Comparison of ENCODE assay signal across 8 cellular contexts in the genomic region with DNA sequence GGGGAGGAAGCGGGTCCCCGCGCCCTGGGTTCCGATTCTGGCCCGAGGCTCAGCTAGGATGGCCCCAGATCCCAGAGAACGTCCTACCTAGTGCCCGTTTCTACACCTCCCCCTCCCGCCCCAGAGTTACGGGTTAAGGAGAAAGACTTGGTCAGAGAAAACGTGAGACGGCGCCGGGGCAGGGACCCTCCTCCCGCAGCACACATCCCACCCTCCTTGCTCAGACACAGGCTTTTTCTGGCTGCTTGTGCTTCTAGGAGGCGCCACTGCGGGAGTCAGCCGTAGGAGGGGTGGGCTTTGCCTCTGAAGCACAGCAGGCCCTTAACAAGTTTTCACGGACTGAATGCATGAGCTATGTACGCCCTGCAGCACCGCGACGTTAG.
DNase-seq lines count a peak whose midpoint lies in the region; ATAC-seq, FAIRE-seq and TF ChIP-seq lines count a peak whose summit lies in the region.

No MANE protein-coding gene starts in this region.

- FAIRE-seq in A549 (lab: Jason Lieb, UNC) = no peak
- FAIRE-seq in keratinocyte (lab: Jason Lieb, UNC) = no peak
- FAIRE-seq in D721Med (lab: Jason Lieb, UNC) = no peak

- no peak overlapping the region for H4K8ac ChIP-seq in H9 (replicated peaks; ENCODE audit: insufficient read length, low read depth, low read length)

- peak overlapping the region; percentile 48 for H3K18ac ChIP-seq in H9 (ENCODE audit: insufficient read length, low read depth, low read length)

- H3K4me1 Mint-ChIP-seq in H9 = peaks cover 6 to 8% of the 10 kb centered on the region in 2 experiments
- peaks cover 19% of the 10 kb centered on the region for H3K4me1 Mint-ChIP-seq in activated naive CD8-positive, alpha-beta T cell (ENCODE audit: low read depth)

- H3K9ac ChIP-seq in H9 (ENCODE audit: extremely low read depth, insufficient read length, low read length) = no peak overlapping the region
- peak overlapping the region; percentile 44 for H3K9ac ChIP-seq in keratinocyte (ENCODE audit: control insufficient read depth, extremely low read depth, insufficient read depth, low read length)

- dilution Hi-C loops in keratinocyte (cut with MboI; ENCODE audit: extremely low pct_ligation_motif_present, low sequenced_read_pairs) = no loop called here

- CTCF ChIA-PET in A549 (lab: Yijun Ruan, JAX) = interaction anchor here (0.5 to 9.0 kb wide), 49 partner anchors 9 to 841 kb away, joined by 3 to 202 read pairs (median 5); no protein-coding TSS in a partner anchor

- intact Hi-C loops in tibial artery (cut with DNase I; ENCODE audit: low total_unique reads) = loop anchor here (10.0 kb wide), 1 partner anchor 421 kb away; no protein-coding TSS in a partner anchor

- H2AFZ ChIP-seq in H9 (ENCODE audit: low read length) (no peak overlapping the region), keratinocyte (ENCODE audit: control insufficient read depth, low read length) (peak overlapping the region; percentile 83)

- peaks cover 0 to 4% (median 3%) of the 10 kb centered on the region in 3 experiments; a peak in 1 of 7 replicates for H3K36me3 Mint-ChIP-seq in H9 (ENCODE audit: insufficient read depth in 1 of 3, low read depth in 3 of 3)
- H3K36me3 Mint-ChIP-seq in activated naive CD8-positive, alpha-beta T cell = no peaks in the 10 kb centered on the region

- no peak for TF ChIP-seq EP300 in A549 (IDR thresholded peaks at IDR 0.05)

- no peak overlapping the region for H2BK5ac ChIP-seq in H9 (ENCODE audit: insufficient read length, low read length)

- no peak overlapping the region for H3K4ac ChIP-seq in H9 (ENCODE audit: low read depth, low read length)

- H3K36me3 ChIP-seq in keratinocyte (ENCODE audit: control insufficient read depth in 2 of 2, extremely low read depth in 1 of 2, insufficient read depth in 2 of 2, low read length in 2 of 2) = no peaks in the 10 kb centered on the region
- H3K36me3 ChIP-seq in tibial artery = no peaks in the 10 kb centered on the region

- no peaks in the 10 kb centered on the region for H3K79me2 ChIP-seq in H9 (ENCODE audit: insufficient read depth, low read length)
- H3K79me2 ChIP-seq in keratinocyte (ENCODE audit: control insufficient read depth, insufficient read depth, low read length) = no peaks in the 10 kb centered on the region

- H2BK20ac ChIP-seq in H9 (ENCODE audit: low read depth, low read length, poor library complexity, severe bottlenecking) = no peak overlapping the region

- peaks cover 9% of the 10 kb centered on the region; the same call in 1 of the 2 replicates for H3K27me3 ChIP-seq in H9 (ENCODE audit: insufficient read depth, low read length)
- peaks cover 43% of the 10 kb centered on the region for H3K27me3 ChIP-seq in keratinocyte (ENCODE audit: control insufficient read depth, extremely low read depth, insufficient read depth, low read length)
- H3K27me3 ChIP-seq in tibial artery = peaks cover 4 to 58% of the 10 kb centered on the region in 2 donors

- ATAC-seq in A549 = peak; percentile 62 to 70

- H2AK5ac ChIP-seq in H9 (ENCODE audit: insufficient read length, low read length) = no peak overlapping the region

- 38% methylated on average over 22 of the region's 22 CpGs for WGBS in A549 (ENCODE audit: missing lambda C conversion rate)
- no CpG with 5 or more reads among the region's 22 CpGs for WGBS in H9 (ENCODE audit: extremely low coverage, insufficient read length, low lambda C conversion rate)

- H4K20me1 ChIP-seq in H9 (ENCODE audit: control insufficient read depth, insufficient read depth, insufficient read length) (no peaks in the 10 kb centered on the region), keratinocyte (ENCODE audit: control insufficient read depth, extremely low read depth, insufficient read depth, low read length) (no peaks in the 10 kb centered on the region)

- H3K4me3 Mint-ChIP-seq in H9 = peak overlapping the region; percentile 69 to 82
- H3K4me3 Mint-ChIP-seq in activated naive CD8-positive, alpha-beta T cell = peak overlapping the region; percentile 75

- no peak overlapping the region for H2BK120ac ChIP-seq in H9 (ENCODE audit: low read depth, low read length, poor library complexity, severe bottlenecking)

- no peak overlapping the region for H3K14ac ChIP-seq in H9 (ENCODE audit: insufficient read depth, low read length)

- H3K4me2 ChIP-seq in A549 (peak overlapping the region; percentile 97), H9 (ENCODE audit: insufficient read depth, insufficient read length, low read length) (peak overlapping the region; percentile 88), keratinocyte (ENCODE audit: control insufficient read depth, extremely low read depth, insufficient read depth, low read depth, low read length) (peak overlapping the region; percentile 89)

- no peak overlapping the region for H3K23ac ChIP-seq in H9 (ENCODE audit: insufficient read length, low read depth, low read length)

- H3K9me3 ChIP-seq in A549 = peaks cover 14% of the 10 kb centered on the region
- H3K9me3 ChIP-seq in H9 (ENCODE audit: control insufficient read depth, low read depth, low read length) = no peaks in the 10 kb centered on the region
- H3K9me3 ChIP-seq in keratinocyte (ENCODE audit: control insufficient read depth, low read depth, low read length) = no peaks in the 10 kb centered on the region
- no peaks in the 10 kb centered on the region for H3K9me3 ChIP-seq in tibial artery

- H3K9me3 Mint-ChIP-seq in H9 = peaks cover 12 to 18% of the 10 kb centered on the region in 2 experiments; a peak in 4 of 5 replicates
- peaks cover 8% of the 10 kb centered on the region for H3K9me3 Mint-ChIP-seq in activated naive CD8-positive, alpha-beta T cell (ENCODE audit: low read depth)

- no peak overlapping the region for H2BK15ac ChIP-seq in H9 (ENCODE audit: low read depth, low read length)

- no peak for TF ChIP-seq RAD21 in A549 (conservative IDR thresholded peaks at IDR 0.05 in 1 of 2, IDR thresholded peaks at IDR 0.05 in 1 of 2)

- H3K23me2 ChIP-seq in H9 (ENCODE audit: insufficient read length, low read depth, low read length, poor library complexity, severe bottlenecking) = peaks cover 11% of the 10 kb centered on the region

- no peak overlapping the region for H4K91ac ChIP-seq in H9 (ENCODE audit: insufficient read length, low read depth, low read length)

- H2BK12ac ChIP-seq in H9 (ENCODE audit: insufficient read length, low read depth, low read length) = no peak overlapping the region

- no peak overlapping the region for H4K5ac ChIP-seq in H9 (ENCODE audit: insufficient read length, low read depth, low read length)

- H3K27ac ChIP-seq in A549 (peak overlapping the region; percentile 76 to 87; a peak in 5 of 6 replicates), H9 (ENCODE audit: insufficient read length, low read depth, low read length) (no peak overlapping the region), keratinocyte (ENCODE audit: control insufficient read depth, insufficient read depth, low read length) (no peak overlapping the region), tibial artery (no peak overlapping the region), caudate nucleus (ENCODE audit: low read depth, low read length) (no peak overlapping the region)

- TF ChIP-seq CTCF in A549 (IDR thresholded peaks at IDR 0.05) (no peak), H9 (conservative IDR thresholded peaks at IDR 0.05) (no peak), keratinocyte (optimal IDR thresholded peaks at IDR 0.05 in 1 of 3, IDR thresholded peaks at IDR 0.05 in 1 of 3, conservative IDR thresholded peaks at IDR 0.05 in 1 of 3; ENCODE audit: extremely low read depth in 1 of 3, insufficient read depth in 2 of 3, low read length in 3 of 3) (no peak), tibial artery (IDR thresholded peaks at IDR 0.05) (no peak), D721Med (IDR thresholded peaks at IDR 0.05; ENCODE audit: insufficient read depth, missing control alignments) (no peak)

- no peak overlapping the region for H3K56ac ChIP-seq in H9 (ENCODE audit: insufficient read length, low read depth, low read length)

- peak overlapping the region; percentile 57 for H3K4me3 ChIP-seq in A549
- peak overlapping the region; percentile 42 to 70 (median 64) for H3K4me3 ChIP-seq in keratinocyte (ENCODE audit: control insufficient read depth in 2 of 3, extremely low read depth in 1 of 3, insufficient read depth in 2 of 3, low read depth in 1 of 3, low read length in 3 of 3)
- H3K4me3 ChIP-seq in tibial artery = peak overlapping the region; percentile 41 to 62

- no peaks in the 10 kb centered on the region for H3K9me1 ChIP-seq in keratinocyte (ENCODE audit: control insufficient read depth, extremely low read depth, insufficient read depth, low read length)

- peaks cover 54% of the 10 kb centered on the region for H3K27me3 Mint-ChIP-seq in H9 (ENCODE audit: low read depth)
- peaks cover 16% of the 10 kb centered on the region for H3K27me3 Mint-ChIP-seq in activated naive CD8-positive, alpha-beta T cell

- DNase-seq in A549 (ENCODE audit: low read depth in 1 of 2, low spot score in 1 of 2) = peak in 1 of 2 experiments; percentile 30
- DNase-seq in H9 = peak; percentile 72
- DNase-seq in keratinocyte (ENCODE audit: low read depth, low spot score) = no peak
- no peak for DNase-seq in tibial artery
- no peak for DNase-seq in stimulated activated naive CD4-positive, alpha-beta T cell (lab: John Stamatoyannopoulos, UW)
- DNase-seq in D721Med (ENCODE audit: insufficient read length, low spot score) = no peak
- no peak for DNase-seq in caudate nucleus (lab: John Stamatoyannopoulos, UW)

- no peak overlapping the region for H3T11ph ChIP-seq in H9 (ENCODE audit: low read length)

- POLR2A ChIA-PET in A549 (lab: Yijun Ruan, JAX) = interaction anchor here (0.9 to 1.6 kb wide), 2 partner anchors 29 to 73 kb away, joined by 3 read pairs; no protein-coding TSS in a partner anchor

- H3K27ac Mint-ChIP-seq in H9 = no peak overlapping the region
- H3K27ac Mint-ChIP-seq in activated naive CD8-positive, alpha-beta T cell = peak overlapping the region; percentile 81

- H3K79me1 ChIP-seq in H9 (ENCODE audit: insufficient read depth, low read depth, low read length, poor library complexity, severe bottlenecking) = no peaks in the 10 kb centered on the region

- TF ChIP-seq POLR2A in A549 (IDR thresholded peaks at IDR 0.05; ENCODE audit: low read length) = no peak

- H3K4me1 ChIP-seq in A549 (peaks cover 8% of the 10 kb centered on the region), H9 (ENCODE audit: insufficient read depth, low read length) (no peaks in the 10 kb centered on the region), keratinocyte (ENCODE audit: control insufficient read depth, extremely low read depth, insufficient read depth, low read length) (peaks cover 8% of the 10 kb centered on the region), tibial artery (peaks cover 0 to 21% (median 17%) of the 10 kb centered on the region in 4 donors)

TF ChIP-seq in A549, 52 proteins besides CTCF, POLR2A, EP300 and RAD21 (continues in another document):
- TF ChIP-seq SMC3 (IDR thresholded peaks at IDR 0.05) = no peak
- TF ChIP-seq BHLHE40 (IDR thresholded peaks at IDR 0.05; ENCODE audit: low read depth, low read length) = no peak
- no peak for TF ChIP-seq MAZ (IDR thresholded peaks at IDR 0.05; ENCODE audit: borderline replicate concordance, low read depth, low read length)
- no peak for TF ChIP-seq GATA3 (IDR thresholded peaks at IDR 0.05; ENCODE audit: borderline replicate concordance)
- TF ChIP-seq SREBF2 (IDR thresholded peaks at IDR 0.05) = no peak
- TF ChIP-seq ZFP36 (IDR thresholded peaks at IDR 0.05; ENCODE audit: borderline replicate concordance, partially characterized antibody) = no peak
- no peak for TF ChIP-seq RARB (CRISPR knock-in tag; IDR thresholded peaks at IDR 0.05)

Comparison
In these comparisons a context has a peak if more than half of its experiments do, and no peak if none do; other contexts are left out.
1. H3K27ac ChIP-seq: peak in A549 (2 of 2); none in H9 (single experiment), keratinocyte (single experiment), tibial artery (0 of 2) and caudate nucleus (single experiment).
2. Peak in every context shown above with its lines, with median percentiles within 50 percentile points of each other: H3K4me2 ChIP-seq and H3K4me3 ChIP-seq.